In the genomic region with DNA sequence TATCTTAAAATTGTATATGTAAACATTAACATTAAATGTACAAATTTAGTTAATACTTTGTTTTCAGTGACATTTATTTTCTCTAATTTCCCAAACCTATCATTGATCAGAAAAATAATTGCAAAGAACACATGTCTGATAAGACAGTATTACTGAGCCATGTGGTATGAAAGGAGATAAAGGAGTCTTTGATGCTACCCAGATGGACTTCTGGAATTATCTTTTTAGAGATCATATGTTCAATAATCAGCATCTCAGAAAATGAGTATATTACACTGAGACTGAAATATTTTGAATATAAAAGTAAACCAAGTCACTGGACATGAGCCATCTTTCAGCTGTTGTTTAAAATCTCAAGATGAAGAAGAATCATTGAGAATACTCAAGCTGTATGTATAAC, we compare ENCODE assay signal across 33 cellular contexts.
A peak's percentile ranks its signal among the peaks of the same experiment; 100 is the strongest.
DNase-seq lines count a peak whose midpoint lies in the region; ATAC-seq, FAIRE-seq and TF ChIP-seq lines count a peak whose summit lies in the region.
"Had no signal": no experiment of that assay in that cellular context is flagged by ENCODE, and none has a peak within 500 bp of the region (broad histone marks: within the 10 kb centered on the region; RNA-seq: fewer than 3 reads in every experiment).

No MANE protein-coding gene starts in this region.

- no peaks in the 10 kb centered on the region for H3K36me3 ChIP-seq in GM12878 (ENCODE audit: control insufficient read depth in 2 of 2, insufficient read depth in 2 of 2, low read length in 1 of 2)
- no peaks in the 10 kb centered on the region for H3K36me3 ChIP-seq in tibial nerve
- H3K36me3 ChIP-seq in mammary epithelial cell (ENCODE audit: insufficient read depth, low read length): no peaks in the 10 kb centered on the region
- H3K36me3 ChIP-seq: BE2C, neutrophil had no signal

- H3K4me3 Mint-ChIP-seq in activated T-cell treated with anti-CD3 and anti-CD28 coated beads, Interleukin-2, amount 50 U/mL, for 72 hours: no peak overlapping the region
- no peak overlapping the region for H3K4me3 Mint-ChIP-seq in activated T-cell treated with anti-CD3 and anti-CD28 coated beads, Interleukin-2, amount 50 U/mL, for 4 hours
- no peak overlapping the region for H3K4me3 Mint-ChIP-seq in natural killer cell treated with Interleukin-12 subunit alpha and Interleukin-12 subunit beta and Interleukin-15 and Interleukin-18, amount 100 ng/mL, for 72 hours
- H3K4me3 Mint-ChIP-seq: type B pancreatic cell had no signal

- dilution Hi-C loops in mammary epithelial cell (cut with HindIII; ENCODE audit: low sequenced_read_pairs): no loop called here

- H3K9me3 ChIP-seq in GM12878 (replicated peaks; ENCODE audit: control insufficient read depth, insufficient read depth, low read length) (no peaks in the 10 kb centered on the region), tibial nerve (no peaks in the 10 kb centered on the region), mammary epithelial cell (replicated peaks; ENCODE audit: insufficient read depth, low read length) (no peaks in the 10 kb centered on the region)
- H3K9me3 ChIP-seq: BE2C, neutrophil had no signal

- no peak for DNase-seq in activated T-cell treated with anti-CD3 and anti-CD28 coated beads, Interleukin-2, amount 50 U/mL, for 72 hours
- no peak for DNase-seq in activated T-cell treated with anti-CD3 and anti-CD28 coated beads, Interleukin-2, amount 50 U/mL, for 4 hours
- DNase-seq in GM19239 (ENCODE audit: insufficient read length, low spot score) (no peak), GM12878 (ENCODE audit: low read depth, low spot score) (no peak), tibial nerve (ENCODE audit: low spot score in 2 of 2) (no peak), mammary epithelial cell (no peak)
- DNase-seq in natural killer cell treated with Interleukin-12 subunit alpha and Interleukin-12 subunit beta and Interleukin-15 and Interleukin-18, amount 100 ng/mL, for 72 hours (ENCODE audit: low spot score): no peak
- DNase-seq in activated CD4-positive, CD25-positive, alpha-beta regulatory T cell (lab: John Stamatoyannopoulos, UW): no peak
- DNase-seq: ACHN; activated CD8-positive, alpha-beta memory T cell treated with anti-CD3 and anti-CD28 coated beads for 24 hours; activated gamma-delta T cell; activated T-cell treated with anti-CD3 and anti-CD28 coated beads for 4 hours; BE2C; caudate nucleus; COR-L47; DMS79; erythroblast; HCEC 1CT; mesenchymal stem cell; NCI-H1048; NCI-H1694 treated with DMSO at 0.1 percent for 48 hours; NCI-H446 treated with DMSO at 0.1 percent for 48 hours; NCI-H774; SHP77 treated with DMSO at 0.1 percent for 48 hours; stimulated activated CD4-positive, alpha-beta T cell treated with anti-CD3 and anti-CD28 coated beads, Interleukin-4, amount 100 ng/mL, for 1 hour; SW 1271 had no signal

- H3K9ac ChIP-seq in GM12878 (ENCODE audit: control insufficient read depth, insufficient read depth, low read length): no peak overlapping the region
- H3K9ac ChIP-seq in mammary epithelial cell (ENCODE audit: insufficient read depth, low read length): no peak overlapping the region

- peaks cover 26% of the 10 kb centered on the region for H3K4me1 Mint-ChIP-seq in activated T-cell treated with anti-CD3 and anti-CD28 coated beads, Interleukin-2, amount 50 U/mL, for 72 hours (ENCODE audit: low read depth)
- H3K4me1 Mint-ChIP-seq in activated T-cell treated with anti-CD3 and anti-CD28 coated beads, Interleukin-2, amount 50 U/mL, for 4 hours (ENCODE audit: low read depth): peaks cover 15% of the 10 kb centered on the region
- H3K4me1 Mint-ChIP-seq in natural killer cell treated with Interleukin-12 subunit alpha and Interleukin-12 subunit beta and Interleukin-15 and Interleukin-18, amount 100 ng/mL, for 72 hours (ENCODE audit: low read depth in 2 of 2): peaks cover 14 to 15% of the 10 kb centered on the region in 2 donors

- POLR2A ChIA-PET in GM12878 (lab: Charles Lee): no interaction called here

- RAD21 ChIA-PET in GM12878 (lab: Charles Lee; ENCODE audit: unreplicated experiment): interaction anchor here (0.7 to 1.4 kb wide), 3 partner anchors 29 to 154 kb away, joined by 3 to 4 read pairs (median 3); a partner anchor contains a TSS

- no peak for TF ChIP-seq POLR2A in GM12878 (IDR thresholded peaks at IDR 0.05; ENCODE audit: low read depth, low read length)
- no peak for TF ChIP-seq POLR2A in tibial nerve (IDR thresholded peaks at IDR 0.05)

- H3K27ac Mint-ChIP-seq in activated T-cell treated with anti-CD3 and anti-CD28 coated beads, Interleukin-2, amount 50 U/mL, for 72 hours: peak overlapping the region; percentile 98
- peak overlapping the region; percentile 86 to 94 for H3K27ac Mint-ChIP-seq in natural killer cell treated with Interleukin-12 subunit alpha and Interleukin-12 subunit beta and Interleukin-15 and Interleukin-18, amount 100 ng/mL, for 72 hours
- H3K27ac Mint-ChIP-seq: progenitor cell of endocrine pancreas had no signal

- in situ Hi-C loops in GM12878 (cut with MboI) (no loop called here), mammary epithelial cell (cut with MboI; ENCODE audit: low sequenced_read_pairs in 2 of 2) (no loop called here)

- TF ChIP-seq EP300 in GM12878 (IDR thresholded peaks at IDR 0.05; ENCODE audit: borderline replicate concordance in 1 of 2, control insufficient read depth in 1 of 2, low read depth in 2 of 2, low read length in 2 of 2): no peak
- no peak for TF ChIP-seq EP300 in tibial nerve (IDR thresholded peaks at IDR 0.05)

- intact Hi-C loops in GM12878 (cut with micrococcal nuclease; ENCODE audit: unreplicated experiment): no loop called here
- intact Hi-C loops in mammary epithelial cell (cut with micrococcal nuclease): no loop called here

- H3K27me3 Mint-ChIP-seq in activated T-cell treated with anti-CD3 and anti-CD28 coated beads, Interleukin-2, amount 50 U/mL, for 72 hours (ENCODE audit: low read depth): no peaks in the 10 kb centered on the region
- H3K27me3 Mint-ChIP-seq in activated T-cell treated with anti-CD3 and anti-CD28 coated beads, Interleukin-2, amount 50 U/mL, for 4 hours (ENCODE audit: low read depth): no peaks in the 10 kb centered on the region
- H3K27me3 Mint-ChIP-seq in natural killer cell treated with Interleukin-12 subunit alpha and Interleukin-12 subunit beta and Interleukin-15 and Interleukin-18, amount 100 ng/mL, for 72 hours: no peaks in the 10 kb centered on the region
- H3K27me3 Mint-ChIP-seq: IgD-negative memory B cell, progenitor cell of endocrine pancreas, type B pancreatic cell had no signal

- H3K4me3 ChIP-seq in GM12878 (no peak overlapping the region), tibial nerve (no peak overlapping the region), mammary epithelial cell (replicated peaks in 1 of 3; ENCODE audit: insufficient read depth in 1 of 3, low read depth in 2 of 3, low read length in 3 of 3) (no peak overlapping the region)

- TF ChIP-seq RAD21 in GM12878 (IDR thresholded peaks at IDR 0.05; ENCODE audit: insufficient read depth, low read depth, low read length): no peak

- FAIRE-seq in GM19239 (lab: Jason Lieb, UNC): peak; percentile 52
- peak; percentile 23 for FAIRE-seq in GM12878 (lab: Jason Lieb, UNC)
- FAIRE-seq: G401.6, islet of Langerhans, RCC 7860 had no signal

- BruUV-seq in GM12878 (replicated peaks; lab: Mats Ljungman, UMichigan) (no TSS peak), mammary epithelial cell (replicated peaks; lab: Mats Ljungman, UMichigan) (no TSS peak)

- H3K4me2 ChIP-seq in GM12878 (ENCODE audit: control insufficient read depth, insufficient read depth) (no peak overlapping the region), mammary epithelial cell (ENCODE audit: insufficient read depth, low read depth, low read length) (no peak overlapping the region)

- no peak overlapping the region for H2AFZ ChIP-seq in GM12878 (ENCODE audit: control insufficient read depth, low read depth, low read length)
- no peak overlapping the region for H2AFZ ChIP-seq in mammary epithelial cell (ENCODE audit: low read depth, low read length)

- no peaks in the 10 kb centered on the region for H4K20me1 ChIP-seq in GM12878 (ENCODE audit: control insufficient read depth, insufficient read depth)
- H4K20me1 ChIP-seq in mammary epithelial cell (ENCODE audit: insufficient read depth, low read length): no peaks in the 10 kb centered on the region

- H3K27ac ChIP-seq in GM12878 (ENCODE audit: control insufficient read depth, insufficient read depth) (no peak overlapping the region), tibial nerve (no peak overlapping the region), mammary epithelial cell (ENCODE audit: insufficient read depth, low read depth, low read length) (no peak overlapping the region)
- H3K27ac ChIP-seq: neutrophil had no signal

- H3K4me1 ChIP-seq in GM12878 (ENCODE audit: control insufficient read depth, insufficient read depth, low read length) (no peaks in the 10 kb centered on the region), tibial nerve (peaks cover 0 to 16% (median 0%) of the 10 kb centered on the region in 4 donors), mammary epithelial cell (ENCODE audit: insufficient read depth, low read length) (no peaks in the 10 kb centered on the region)
- H3K4me1 ChIP-seq: BE2C had no signal

- no peaks in the 10 kb centered on the region for H3K9me3 Mint-ChIP-seq in activated T-cell treated with anti-CD3 and anti-CD28 coated beads, Interleukin-2, amount 50 U/mL, for 72 hours
- no peaks in the 10 kb centered on the region for H3K9me3 Mint-ChIP-seq in activated T-cell treated with anti-CD3 and anti-CD28 coated beads, Interleukin-2, amount 50 U/mL, for 4 hours
- H3K9me3 Mint-ChIP-seq in natural killer cell treated with Interleukin-12 subunit alpha and Interleukin-12 subunit beta and Interleukin-15 and Interleukin-18, amount 100 ng/mL, for 72 hours: no peaks in the 10 kb centered on the region
- H3K9me3 Mint-ChIP-seq: IgD-negative memory B cell, type B pancreatic cell had no signal

- CTCF ChIA-PET in GM12878 (lab: Yijun Ruan, JAX) (interaction anchor here (1.2 kb wide), 2 partner anchors 26 to 230 kb away, joined by 3 read pairs; no protein-coding TSS in a partner anchor), mammary epithelial cell (lab: Charles Lee; ENCODE audit: low non-redundant PET) (no interaction called here)

- H3K27me3 ChIP-seq in GM12878 (replicated peaks in 1 of 2; ENCODE audit: control insufficient read depth in 2 of 2, insufficient read depth in 2 of 2, low read length in 1 of 2) (no peaks in the 10 kb centered on the region), tibial nerve (no peaks in the 10 kb centered on the region), mammary epithelial cell (ENCODE audit: insufficient read depth, low read length) (no peaks in the 10 kb centered on the region)
- H3K27me3 ChIP-seq: BE2C, neutrophil had no signal

- no peaks in the 10 kb centered on the region for H3K79me2 ChIP-seq in GM12878 (ENCODE audit: control insufficient read depth, insufficient read depth, low read length)
- no peaks in the 10 kb centered on the region for H3K79me2 ChIP-seq in mammary epithelial cell (ENCODE audit: insufficient read depth, low read length)

- no peak for ATAC-seq in activated T-cell treated with anti-CD3 and anti-CD28 coated beads, Interleukin-2, amount 50 U/mL, for 72 hours (replicated peaks in 1 of 2)
- no peak for ATAC-seq in activated T-cell treated with anti-CD3 and anti-CD28 coated beads, Interleukin-2, amount 50 U/mL, for 4 hours
- no peak for ATAC-seq in GM12878
- no peak for ATAC-seq in natural killer cell treated with Interleukin-12 subunit alpha and Interleukin-12 subunit beta and Interleukin-15 and Interleukin-18, amount 100 ng/mL, for 72 hours

- SMC1A ChIA-PET in GM12878 (lab: Charles Lee; ENCODE audit: uncharacterized antibody, unreplicated experiment): interaction anchor here (0.7 to 3.2 kb wide), 6 partner anchors 11 to 149 kb away, joined by 3 to 8 read pairs (median 4); no protein-coding TSS in a partner anchor

- TF ChIP-seq CTCF in GM12878 (IDR thresholded peaks at IDR 0.05 in 2 of 3, conservative IDR thresholded peaks at IDR 0.05 in 1 of 3; ENCODE audit: control insufficient read depth in 2 of 3, extremely low read depth in 1 of 3, insufficient read depth in 1 of 3, low read depth in 3 of 3, low read length in 3 of 3) (no peak), tibial nerve (IDR thresholded peaks at IDR 0.05) (no peak), mammary epithelial cell (conservative IDR thresholded peaks at IDR 0.05 in 1 of 2, IDR thresholded peaks at IDR 0.05 in 1 of 2; ENCODE audit: extremely low read depth in 1 of 2, insufficient read depth in 1 of 2, low read depth in 1 of 2, low read length in 2 of 2) (no peak)

- no peaks in the 10 kb centered on the region for H3K36me3 Mint-ChIP-seq in activated T-cell treated with anti-CD3 and anti-CD28 coated beads, Interleukin-2, amount 50 U/mL, for 72 hours (ENCODE audit: insufficient read depth in 2 of 2)
- H3K36me3 Mint-ChIP-seq in activated T-cell treated with anti-CD3 and anti-CD28 coated beads, Interleukin-2, amount 50 U/mL, for 4 hours (ENCODE audit: insufficient read depth): peaks cover 4% of the 10 kb centered on the region
- no peaks in the 10 kb centered on the region for H3K36me3 Mint-ChIP-seq in natural killer cell treated with Interleukin-12 subunit alpha and Interleukin-12 subunit beta and Interleukin-15 and Interleukin-18, amount 100 ng/mL, for 72 hours
